8 cellular contexts compared by ENCODE assay signal in genomic region chr10:100370976-100371706, GRCh38. TPM values are rescaled to one million over a fixed set of nuclear protein-coding genes. Genes with fewer than 3 reads are reported as not detected.
A peak's percentile ranks its signal among the peaks of the same experiment; 100 is the strongest.
DNase-seq lines count a peak whose midpoint lies in the region; ATAC-seq, FAIRE-seq and TF ChIP-seq lines count a peak whose summit lies in the region.

No MANE protein-coding gene starts in this region.

- H3K36me3 Mint-ChIP-seq in mesothelial cell of epicardium = no peaks in the 10 kb centered on the region

- H3K4me3 Mint-ChIP-seq in mesothelial cell of epicardium = peak overlapping the region; percentile 28

- no peaks in the 10 kb centered on the region for H3K9me3 ChIP-seq in H1 (ENCODE audit: insufficient read depth in 2 of 2, low read depth in 1 of 2, low read length in 1 of 2)

- TF ChIP-seq CTCF in H1 (IDR thresholded peaks at IDR 0.05; ENCODE audit: control extremely low read depth in 1 of 3, insufficient read depth in 1 of 3, low read depth in 1 of 3, low read length in 3 of 3) (no peak), mesothelial cell of epicardium (IDR thresholded peaks at IDR 0.05; ENCODE audit: unreplicated experiment) (no peak)

- H4K91ac ChIP-seq in H1 (replicated peaks; ENCODE audit: insufficient read length, low read length) = peak overlapping the region; percentile 37

- H3K4me3 ChIP-seq in H1 (ENCODE audit: extremely low read depth in 1 of 4, insufficient read depth in 2 of 4, low read depth in 3 of 4, low read length in 4 of 4) = peak overlapping the region in 2 of 4 experiments; percentile 16 to 20; a peak in 3 of 8 replicates

- no peak for FAIRE-seq in H1 (lab: Jason Lieb, UNC)

- H2AFZ ChIP-seq in H1 (ENCODE audit: low read length) = peak overlapping the region; percentile 85

- H2AK5ac ChIP-seq in H1 (ENCODE audit: low read depth, low read length) = no peak overlapping the region

- no peaks in the 10 kb centered on the region for H3K79me1 ChIP-seq in H1 (ENCODE audit: low read depth, low read length)

- H3K4me2 ChIP-seq in H1 (ENCODE audit: insufficient read depth in 1 of 2, low read depth in 2 of 2, low read length in 2 of 2) = peak overlapping the region; percentile 32 to 60

- no peak for TF ChIP-seq EP300 in H1 (IDR thresholded peaks at IDR 0.05; ENCODE audit: borderline replicate concordance in 1 of 2, low read depth in 2 of 2, low read length in 2 of 2)

- WGBS in H1 (ENCODE audit: extremely low coverage in 1 of 2, insufficient coverage in 1 of 2, insufficient read length in 1 of 2, insufficient replicate concordance in 2 of 2, low coverage in 1 of 2, low lambda C conversion rate in 2 of 2, missing lambda C conversion rate in 1 of 2), 2 experiments = 32% methylated on average over 11 of the region's 12 CpGs; no CpG with 5 or more reads in 1 of the 2 experiments

- H3K4me1 Mint-ChIP-seq in mesothelial cell of epicardium = peaks cover 15% of the 10 kb centered on the region

- H2BK15ac ChIP-seq in H1 (ENCODE audit: low read length) = no peak overlapping the region

- H4K8ac ChIP-seq in H1 (ENCODE audit: extremely low read depth, insufficient read depth, low read length) = no peak overlapping the region

- CTCF ChIA-PET in H1 (lab: Charles Lee; ENCODE audit: partially characterized antibody) = interaction anchor here (0.7 to 2.2 kb wide), 11 partner anchors 11 to 74 kb away, joined by 3 to 7 read pairs (median 4); partner anchors contain the start of gene SCD

- DNase-seq in ELR (ENCODE audit: low read depth) (peak; percentile 91), NCI-H774 (lab: John Stamatoyannopoulos, UW) (peak; percentile 22), H1 (ENCODE audit: low read depth in 1 of 2, low spot score in 2 of 2) (peak; percentile 25 to 77), mesothelial cell of epicardium (ENCODE audit: low spot score in 2 of 2, unreplicated experiment in 2 of 2) (peak in 1 of 2 experiments; percentile 58)
- peak; percentile 53 for DNase-seq in activated CD8-positive, alpha-beta memory T cell treated with anti-CD3 and anti-CD28 coated beads, Interleukin-2, amount 50 U/mL, for 4 hours
- peak; percentile 82 for DNase-seq in stimulated activated CD8-positive, alpha-beta memory T cell treated with anti-CD3 and anti-CD28 coated beads, Interleukin-4, amount 100 ng/mL, for 48 hours

- POLR2A ChIA-PET in H1 (lab: Charles Lee; ENCODE audit: partially characterized antibody) = interaction anchor here (0.7 to 2.5 kb wide), 11 partner anchors 10 to 165 kb away, joined by 3 to 50 read pairs (median 4); partner anchors contain the start of genes HIF1AN and SCD

- peak overlapping the region; percentile 34 for H3K4ac ChIP-seq in H1 (replicated peaks; ENCODE audit: insufficient read length, low read depth, low read length)

- peak overlapping the region; percentile 5 for H4K5ac ChIP-seq in H1 (ENCODE audit: insufficient read length, low read depth, low read length)

- no peak overlapping the region for H3K9ac ChIP-seq in H1 (replicated peaks in 1 of 4; ENCODE audit: extremely low read depth in 1 of 4, low read depth in 3 of 4, low read length in 3 of 4)

- peak overlapping the region; percentile 96 for H3K27ac Mint-ChIP-seq in mesothelial cell of epicardium

- peaks cover 8 to 25% (median 9%) of the 10 kb centered on the region in 4 experiments for H3K4me1 ChIP-seq in H1 (replicated peaks in 1 of 4; ENCODE audit: control insufficient read depth in 3 of 4, insufficient read depth in 4 of 4, low read length in 3 of 4)

- H3K27ac ChIP-seq in H1 (ENCODE audit: low read depth, low read length) = 0 out of 2 replicates have a peak overlapping the region, but pooled peaks have one; percentile 0

- H3K56ac ChIP-seq in H1 (replicated peaks; ENCODE audit: insufficient read length, low read depth, low read length) = no peak overlapping the region

- no peak for TF ChIP-seq RAD21 in H1 (IDR thresholded peaks at IDR 0.05 in 1 of 2, conservative IDR thresholded peaks at IDR 0.05 in 1 of 2; ENCODE audit: low read depth in 2 of 2, low read length in 2 of 2)

- no peaks in the 10 kb centered on the region for H3K27me3 ChIP-seq in H1 (replicated peaks in 1 of 4; ENCODE audit: control insufficient read depth in 3 of 4, extremely low read depth in 1 of 4, insufficient read depth in 3 of 4, low read length in 3 of 4)

- peaks cover 0 to 17% of the 10 kb centered on the region in 2 experiments; a peak in 2 of 4 replicates for H3K79me2 ChIP-seq in H1 (ENCODE audit: control insufficient read depth in 1 of 2, insufficient read depth in 2 of 2, low read length in 2 of 2)

- TF ChIP-seq POLR2A in H1 (IDR thresholded peaks at IDR 0.05; ENCODE audit: control extremely low read depth in 1 of 2, low read depth in 2 of 2, low read length in 2 of 2) = peak in 1 of 2 experiments; percentile 63; a peak in 2 of 3 replicates

- H3K36me3 ChIP-seq in H1 (ENCODE audit: control insufficient read depth in 2 of 4, insufficient read depth in 4 of 4, low read length in 3 of 4) = no peaks in the 10 kb centered on the region

- peak overlapping the region; percentile 29 for H2BK12ac ChIP-seq in H1 (ENCODE audit: low read depth, low read length)

- no peak overlapping the region for H3K14ac ChIP-seq in H1 (ENCODE audit: insufficient read length)

- no peak overlapping the region for H3K23ac ChIP-seq in H1 (ENCODE audit: insufficient read length)

- H3K23me2 ChIP-seq in H1 (ENCODE audit: low read depth, low read length) = peaks cover 10% of the 10 kb centered on the region

- no peaks in the 10 kb centered on the region for H4K20me1 ChIP-seq in H1 (replicated peaks in 1 of 2; ENCODE audit: control insufficient read depth in 1 of 2, insufficient read depth in 2 of 2, low read length in 2 of 2)

- no peaks in the 10 kb centered on the region for H3K9me3 Mint-ChIP-seq in mesothelial cell of epicardium

- no peaks in the 10 kb centered on the region for H3K27me3 Mint-ChIP-seq in mesothelial cell of epicardium (ENCODE audit: low read depth)

- ATAC-seq in HG02870 (IDR thresholded peaks at IDR 0.05; ENCODE audit: unreplicated experiment) (no peak), HG02885 (IDR thresholded peaks at IDR 0.05; ENCODE audit: poor library complexity, unreplicated experiment) (no peak)

- H2BK20ac ChIP-seq in H1 (ENCODE audit: low read length) = peak overlapping the region; percentile 5

- H2BK120ac ChIP-seq in H1 (replicated peaks; ENCODE audit: low read depth, low read length) = peak overlapping the region; percentile 59

- H2BK5ac ChIP-seq in H1 (ENCODE audit: low read depth, low read length) = peak overlapping the region; percentile 14; the same call in 1 of the 2 replicates

- peak overlapping the region; percentile 81 for H3K18ac ChIP-seq in H1 (ENCODE audit: extremely low read depth, low read length)

TF ChIP-seq in H1, 55 proteins besides CTCF, POLR2A, EP300 and RAD21 (continues in another document):
- TF ChIP-seq TAF7 (optimal IDR thresholded peaks at IDR 0.05; ENCODE audit: borderline replicate concordance, low read depth, low read length) = peak; percentile 59
- TF ChIP-seq MAX (IDR thresholded peaks at IDR 0.05) = peak; percentile 62
- no peak for TF ChIP-seq SAP30 (IDR thresholded peaks at IDR 0.05; ENCODE audit: insufficient read depth, insufficient replicate concordance, low read length)
- TF ChIP-seq GTF2F1 (IDR thresholded peaks at IDR 0.05; ENCODE audit: borderline replicate concordance, low read depth, low read length) = 0 out of 2 replicates have a peak, but pooled peaks have one; percentile 57
- 0 out of 2 replicates have a peak, but pooled peaks have one; percentile 11 for TF ChIP-seq JUND (IDR thresholded peaks at IDR 0.05; ENCODE audit: low read length)
- peak; percentile 66; the same call in 1 of the 2 replicates for TF ChIP-seq RBBP5 (IDR thresholded peaks at IDR 0.05; ENCODE audit: borderline replicate concordance, low read depth, low read length)

RNA-seq across cellular contexts. Expression of gene SCD, which starts 24.1 kb away (rescaled TPM):
- 604 and 621 TPM in 2 replicates for total RNA-seq in H1 (2021; fragmentation: NEBNext Ultra II Directional; extraction: Animal tissue kit (Norgen Biotek cat#: 25700))
- polyA plus RNA-seq in H1 (2011; rRNA removed) = 372 and 397 TPM in 2 replicates
- 289 TPM for polyA plus RNA-seq in H1 (2011; cell fraction: cytosol; rRNA removed)
- polyA plus RNA-seq in H1 (2011; cell fraction: nucleus; rRNA removed) = 214 TPM
- polyA plus RNA-seq in H1 (2012, experiment 1 of 2) = 318 to 453 TPM (median 393 TPM) in 4 replicates
- polyA plus RNA-seq in H1 (2012, experiment 2 of 2) = 219 TPM
- 934 TPM for polyA plus RNA-seq in H1 (2013, experiment 1 of 2)
- 1,101 TPM for polyA plus RNA-seq in H1 (2013, experiment 2 of 2)
- 618 and 631 TPM in 2 replicates for polyA minus RNA-seq in H1 (2011; rRNA and poly(A)+ RNA removed)
- polyA minus RNA-seq in H1 (2011; cell fraction: cytosol; rRNA and poly(A)+ RNA removed) = 331 TPM
- 203 TPM for polyA minus RNA-seq in H1 (2011; cell fraction: nucleus; rRNA and poly(A)+ RNA removed)
- total RNA-seq in mesothelial cell of epicardium = 157 to 162 TPM (median 159 TPM) in 3 replicates

RNA-seq across cellular contexts. Expression of gene PKD2L1, which starts 41.1 kb away (rescaled TPM):
- total RNA-seq in H1 (2021; fragmentation: NEBNext Ultra II Directional; extraction: Animal tissue kit (Norgen Biotek cat#: 25700)) = 0.17 and 0.20 TPM in 2 replicates
- 0.20 and 0.33 TPM in 2 replicates for polyA plus RNA-seq in H1 (2011; rRNA removed)
- polyA plus RNA-seq in H1 (2011; cell fraction: cytosol; rRNA removed) = 0.26 TPM
- 0.20 TPM for polyA plus RNA-seq in H1 (2011; cell fraction: nucleus; rRNA removed)
- 0.42 to 0.64 TPM (median 0.56 TPM) in 4 replicates for polyA plus RNA-seq in H1 (2012, experiment 1 of 2)
- polyA plus RNA-seq in H1 (2012, experiment 2 of 2) = not detected
- 0.16 TPM for polyA plus RNA-seq in H1 (2013, experiment 1 of 2)
- 0.17 TPM for polyA plus RNA-seq in H1 (2013, experiment 2 of 2)
- 0.22 TPM in 1 of 2 replicates, not detected in the other for polyA minus RNA-seq in H1 (2011; rRNA and poly(A)+ RNA removed)
- polyA minus RNA-seq in H1 (2011; cell fraction: cytosol; rRNA and poly(A)+ RNA removed) = not detected
- not detected for polyA minus RNA-seq in H1 (2011; cell fraction: nucleus; rRNA and poly(A)+ RNA removed)
- total RNA-seq in mesothelial cell of epicardium = 0.09 TPM in 1 of 3 replicates, not detected in the others
